17 cellular contexts compared by ENCODE assay signal in genomic region chr7:138866353-138866752, GRCh38.
"Had no signal": no experiment of that assay in that cellular context is flagged by ENCODE, and none has a peak within 500 bp of the region (broad histone marks: within the 10 kb centered on the region; RNA-seq: fewer than 3 reads in every experiment).

No MANE protein-coding gene starts in this region.

- H3K27ac ChIP-seq: heart left ventricle, parathyroid adenoma, psoas muscle, right lobe of liver, tibial artery, upper lobe of left lung, vagina had no signal

- H3K4me3 ChIP-seq: heart left ventricle, psoas muscle, right lobe of liver, tibial artery, upper lobe of left lung, vagina had no signal

- H3K36me3 Mint-ChIP-seq: naive B cell; stimulated activated memory B cell treated with anti-CD40 and anti-IgM and Interleukin-4, amounts not matched to agents 10 μg/mL and 1 μg/mL and 100 μg/mL, for 72 hours had no signal

- H2AFZ ChIP-seq: parathyroid adenoma had no signal

- H3K4me3 Mint-ChIP-seq: dendritic cell treated with granulocyte-macrophage colony-stimulating factor and Interleukin-4, amounts not matched to agents 40 ng/mL and 50 ng/mL, for 4 days; effector memory CD8-positive, alpha-beta T cell; naive B cell; nephron; stimulated activated memory B cell treated with anti-CD40 and anti-IgM and Interleukin-4, amounts not matched to agents 10 μg/mL and 1 μg/mL and 100 μg/mL, for 72 hours; stimulated activated naive CD8-positive, alpha-beta T cell treated with anti-CD3 and anti-CD28 coated beads, Interleukin-15, Interleukin-2, amounts not matched to agents 100 ng/mL and 50 ng/mL, for 24 hours had no signal

- H3K9me3 ChIP-seq: psoas muscle, right lobe of liver, tibial artery, upper lobe of left lung, vagina had no signal

- H3K79me2 ChIP-seq: parathyroid adenoma had no signal

- H3K27me3 ChIP-seq: heart left ventricle, right lobe of liver, tibial artery, upper lobe of left lung, vagina had no signal

- ATAC-seq: heart left ventricle; psoas muscle; right lobe of liver; stimulated activated memory B cell treated with anti-CD40 and anti-IgM and Interleukin-4, amounts not matched to agents 10 μg/mL and 1 μg/mL and 100 μg/mL, for 72 hours had no signal

- H3K36me3 ChIP-seq: right lobe of liver had no signal

- H3K27me3 Mint-ChIP-seq: dendritic cell treated with granulocyte-macrophage colony-stimulating factor and Interleukin-4, amounts not matched to agents 40 ng/mL and 50 ng/mL, for 4 days; naive B cell; stimulated activated naive CD8-positive, alpha-beta T cell treated with anti-CD3 and anti-CD28 coated beads, Interleukin-15, Interleukin-2, amounts not matched to agents 100 ng/mL and 50 ng/mL, for 24 hours had no signal

- DNase-seq: heart left ventricle, hypothalamus, kidney glomerular epithelial cell, mesendoderm, naive B cell, psoas muscle, retina, right lobe of liver, tibial artery, upper lobe of left lung had no signal

- H3K4me1 Mint-ChIP-seq: nephron; stimulated activated memory B cell treated with anti-CD40 and anti-IgM and Interleukin-4, amounts not matched to agents 10 μg/mL and 1 μg/mL and 100 μg/mL, for 72 hours had no signal

- H3K27ac Mint-ChIP-seq: dendritic cell treated with granulocyte-macrophage colony-stimulating factor and Interleukin-4, amounts not matched to agents 40 ng/mL and 50 ng/mL, for 4 days; nephron; stimulated activated memory B cell treated with anti-CD40 and anti-IgM and Interleukin-4, amounts not matched to agents 10 μg/mL and 1 μg/mL and 100 μg/mL, for 72 hours; stimulated activated naive CD8-positive, alpha-beta T cell treated with anti-CD3 and anti-CD28 coated beads, Interleukin-15, Interleukin-2, amounts not matched to agents 100 ng/mL and 50 ng/mL, for 24 hours had no signal

- H3K4me1 ChIP-seq: heart left ventricle, parathyroid adenoma, psoas muscle, right lobe of liver, tibial artery, upper lobe of left lung, vagina had no signal

- H3K9me3 Mint-ChIP-seq: dendritic cell treated with granulocyte-macrophage colony-stimulating factor and Interleukin-4, amounts not matched to agents 40 ng/mL and 50 ng/mL, for 4 days; effector memory CD8-positive, alpha-beta T cell; nephron; stimulated activated memory B cell treated with anti-CD40 and anti-IgM and Interleukin-4, amounts not matched to agents 10 μg/mL and 1 μg/mL and 100 μg/mL, for 72 hours; stimulated activated naive CD8-positive, alpha-beta T cell treated with anti-CD3 and anti-CD28 coated beads, Interleukin-15, Interleukin-2, amounts not matched to agents 100 ng/mL and 50 ng/mL, for 24 hours had no signal
